Comparison of ENCODE assay signal across 13 cellular contexts in genomic region chr3:189839576-189839975, GRCh38.
DNase-seq lines count a peak whose midpoint lies in the region; ATAC-seq, FAIRE-seq and TF ChIP-seq lines count a peak whose summit lies in the region.
"Had no signal": no experiment of that assay in that cellular context is flagged by ENCODE, and none has a peak within 500 bp of the region (broad histone marks: within the 10 kb centered on the region; RNA-seq: fewer than 3 reads in every experiment).

No MANE protein-coding gene starts in this region.

- ATAC-seq in IMR-90 (ENCODE audit: low read depth): peak; percentile 63
- peak; percentile 34; the same call in 2 of the 3 replicates for ATAC-seq in K562
- ATAC-seq in left lobe of liver: peak; percentile 26
- no peak for ATAC-seq in HG02571 (IDR thresholded peaks at IDR 0.05; ENCODE audit: unreplicated experiment)
- ATAC-seq in stimulated activated naive B cell treated with anti-CD40 and anti-IgM and Interleukin-4, amounts not matched to agents 10 μg/mL and 1 μg/mL and 100 μg/mL, for 72 hours (replicated peaks): no peak

- no peak overlapping the region for H2BK120ac ChIP-seq in IMR-90 (ENCODE audit: low read depth, low read length)

- no peak overlapping the region for H2AK9ac ChIP-seq in IMR-90 (replicated peaks; ENCODE audit: low read depth, low read length, poor library complexity)

- no peak overlapping the region for H3K14ac ChIP-seq in IMR-90 (replicated peaks; ENCODE audit: low read depth, low read length)

- no peak overlapping the region for H3K27ac ChIP-seq in IMR-90 (ENCODE audit: insufficient read depth, low read length)
- no peak overlapping the region for H3K27ac ChIP-seq in K562 (ENCODE audit: extremely low read depth, low read depth, low read length)
- H3K27ac ChIP-seq: BLaER1, cardiac muscle cell had no signal

- no peak overlapping the region for H3K23ac ChIP-seq in IMR-90 (ENCODE audit: low read depth, low read length)

- dilution Hi-C loops in IMR-90 (cut with HindIII; ENCODE audit: low sequenced_read_pairs, unreplicated experiment): no loop called here

- H3K4me3 Mint-ChIP-seq in stimulated activated naive B cell treated with anti-CD40 and anti-IgM and Interleukin-4, amounts not matched to agents 10 μg/mL and 1 μg/mL and 100 μg/mL, for 72 hours: no peak overlapping the region

- in situ Hi-C loops in IMR-90 (cut with MboI; ENCODE audit: low sequenced_read_pairs): no loop called here
- in situ Hi-C loops in K562 (cut with MboI): no loop called here
- in situ Hi-C loops in KBM-7 (cut with MboI; ENCODE audit: low pct_unique_long_range_greater_than_20kb, low sequenced_read_pairs): no loop called here

- no peak overlapping the region for H3K56ac ChIP-seq in IMR-90 (ENCODE audit: extremely low read depth, insufficient read depth, low read length)

- no peaks in the 10 kb centered on the region for H4K20me1 ChIP-seq in IMR-90 (ENCODE audit: insufficient read depth, low read length)
- no peaks in the 10 kb centered on the region for H4K20me1 ChIP-seq in K562 (replicated peaks; ENCODE audit: control insufficient read depth, insufficient read depth, low read length)
- H4K20me1 ChIP-seq: BLaER1 had no signal

- no CpG with 5 or more reads among the region's 2 CpGs for WGBS in IMR-90 (ENCODE audit: extremely low coverage in 2 of 2, insufficient read length in 1 of 2), 2 experiments
- WGBS in K562 (ENCODE audit: insufficient coverage, low coverage, missing lambda C conversion rate): 0% methylated on average over 2 of the region's 2 CpGs

- TF ChIP-seq POLR2A in IMR-90 (IDR thresholded peaks at IDR 0.05; ENCODE audit: low read depth, low read length) (no peak), K562 (conservative IDR thresholded peaks at IDR 0.05) (no peak)

- no peak for FAIRE-seq in K562 (lab: Jason Lieb, UNC)

- no peaks in the 10 kb centered on the region for H3K36me3 Mint-ChIP-seq in stimulated activated naive B cell treated with anti-CD40 and anti-IgM and Interleukin-4, amounts not matched to agents 10 μg/mL and 1 μg/mL and 100 μg/mL, for 72 hours

- H3K4me1 ChIP-seq in IMR-90 (ENCODE audit: control insufficient read depth, insufficient read depth, low read length) (0 out of 2 replicates have a peak, but pooled peaks cover 1% of the 10 kb centered on the region), K562 (replicated peaks in 1 of 2; ENCODE audit: control insufficient read depth in 2 of 2, insufficient read depth in 2 of 2, low read length in 2 of 2) (no peaks in the 10 kb centered on the region)
- H3K4me1 ChIP-seq: BLaER1 had no signal

- H3K9ac ChIP-seq in IMR-90 (ENCODE audit: low read depth, low read length) (no peak overlapping the region), K562 (ENCODE audit: insufficient read depth in 1 of 2, low read depth in 2 of 2, low read length in 2 of 2) (no peak overlapping the region)
- H3K9ac ChIP-seq: BLaER1 had no signal

- H3K9me3 ChIP-seq in IMR-90 (ENCODE audit: control insufficient read depth, insufficient read depth, low read length): no peaks in the 10 kb centered on the region
- H3K9me3 ChIP-seq in K562 (replicated peaks; ENCODE audit: control insufficient read depth, insufficient read depth, low read depth, low read length): no peaks in the 10 kb centered on the region; the same call in 1 of the 2 replicates
- H3K9me3 ChIP-seq: BLaER1 had no signal

- intact Hi-C loops in IMR-90 (cut with micrococcal nuclease) (no loop called here), K562 (cut with micrococcal nuclease) (no loop called here)

- no peaks in the 10 kb centered on the region for H3K9me3 Mint-ChIP-seq in stimulated activated naive B cell treated with anti-CD40 and anti-IgM and Interleukin-4, amounts not matched to agents 10 μg/mL and 1 μg/mL and 100 μg/mL, for 72 hours

- H3K36me3 ChIP-seq in IMR-90 (ENCODE audit: control insufficient read depth, insufficient read depth, low read length) (no peaks in the 10 kb centered on the region), K562 (ENCODE audit: control insufficient read depth, insufficient read depth, low read length) (no peaks in the 10 kb centered on the region)
- H3K36me3 ChIP-seq: BLaER1, cardiac muscle cell had no signal

- no peaks in the 10 kb centered on the region for H3K27me3 Mint-ChIP-seq in stimulated activated naive B cell treated with anti-CD40 and anti-IgM and Interleukin-4, amounts not matched to agents 10 μg/mL and 1 μg/mL and 100 μg/mL, for 72 hours

- no peak overlapping the region for H2BK5ac ChIP-seq in IMR-90 (ENCODE audit: low read depth, low read length, poor library complexity, severe bottlenecking)

- H3K4ac ChIP-seq in IMR-90 (ENCODE audit: low read depth, low read length): no peak overlapping the region

- no peak overlapping the region for H3K18ac ChIP-seq in IMR-90 (ENCODE audit: low read depth, low read length)

- H2AK5ac ChIP-seq in IMR-90 (ENCODE audit: low read depth, low read length): no peak overlapping the region

- no peaks in the 10 kb centered on the region for H3K4me1 Mint-ChIP-seq in stimulated activated naive B cell treated with anti-CD40 and anti-IgM and Interleukin-4, amounts not matched to agents 10 μg/mL and 1 μg/mL and 100 μg/mL, for 72 hours

- no peak overlapping the region for H2BK15ac ChIP-seq in IMR-90 (ENCODE audit: low read depth, low read length)

- DNase-seq in AG09309 (ENCODE audit: low read depth): peak; percentile 82
- DNase-seq in IMR-90: peak; percentile 60
- DNase-seq in K562 (ENCODE audit: extremely low read depth in 1 of 4, low spot score in 3 of 4): peak in 1 of 4 experiments; percentile 8
- DNase-seq in left lobe of liver (ENCODE audit: low spot score): no peak
- DNase-seq in NCI-H1417 (lab: John Stamatoyannopoulos, UW): no peak
- DNase-seq in KBM-7: no peak
- DNase-seq in stimulated activated naive B cell treated with anti-CD40 and anti-IgM and Interleukin-4, amounts not matched to agents 10 μg/mL and 1 μg/mL and 100 μg/mL, for 72 hours: no peak
- DNase-seq: activated T-cell treated with anti-CD3 and anti-CD28 coated beads, Interleukin-2, amount 50 U/mL, for 1 hour; glutamatergic neuron; NCI-H1694 had no signal

- no peak overlapping the region for H4K8ac ChIP-seq in IMR-90 (ENCODE audit: low read depth in 2 of 2, low read length in 2 of 2)

- CTCF ChIA-PET in IMR-90 (lab: Yijun Ruan, JAX) (no interaction called here), K562 (lab: Yijun Ruan, JAX; ENCODE audit: low intra/inter-chr PET ratio) (no interaction called here)

- no peak overlapping the region for H2AFZ ChIP-seq in IMR-90 (replicated peaks; ENCODE audit: low read length, poor library complexity)
- no peak overlapping the region for H2AFZ ChIP-seq in K562 (ENCODE audit: low read depth, low read length)

- no peak for TF ChIP-seq RAD21 in IMR-90 (IDR thresholded peaks at IDR 0.05; ENCODE audit: low read length)
- no peak; a peak in 1 of 4 replicates for TF ChIP-seq RAD21 in K562 (CRISPR knock-in tag; conservative IDR thresholded peaks at IDR 0.05 in 1 of 2, IDR thresholded peaks at IDR 0.05 in 1 of 2)

- H3K27me3 ChIP-seq in IMR-90 (ENCODE audit: control insufficient read depth, insufficient read depth, low read length): no peaks in the 10 kb centered on the region; the same call in 1 of the 2 replicates
- no peaks in the 10 kb centered on the region for H3K27me3 ChIP-seq in K562 (ENCODE audit: control insufficient read depth in 2 of 2, insufficient read depth in 2 of 2, low read length in 2 of 2)
- H3K27me3 ChIP-seq: BLaER1 had no signal

- no peak overlapping the region for H3K4me2 ChIP-seq in IMR-90 (ENCODE audit: low read depth, low read length)
- no peak overlapping the region for H3K4me2 ChIP-seq in K562 (ENCODE audit: insufficient read depth, low read length)
- H3K4me2 ChIP-seq: BLaER1 had no signal

- no peak overlapping the region for H4K5ac ChIP-seq in IMR-90 (ENCODE audit: low read depth, low read length)

- POLR2A ChIA-PET in IMR-90 (lab: Charles Lee; ENCODE audit: unreplicated experiment): no interaction called here
- POLR2A ChIA-PET in K562 (lab: Yijun Ruan, JAX): no interaction called here

- no peak for TF ChIP-seq EP300 in K562 (IDR thresholded peaks at IDR 0.05; ENCODE audit: low read length)

- no peaks in the 10 kb centered on the region for H3K79me1 ChIP-seq in IMR-90 (ENCODE audit: low read depth in 1 of 2, low read length in 2 of 2)

- no peak overlapping the region for H4K91ac ChIP-seq in IMR-90 (ENCODE audit: insufficient read depth, low read depth, low read length)

- H3K9me1 ChIP-seq in IMR-90 (ENCODE audit: insufficient read depth, low read length) (no peaks in the 10 kb centered on the region; the same call in 1 of the 2 replicates), K562 (ENCODE audit: control insufficient read depth, insufficient read depth, low read length) (no peaks in the 10 kb centered on the region)

- H3K4me3 ChIP-seq in AG09309 (ENCODE audit: control insufficient read depth, low read depth, low read length) (no peak overlapping the region), IMR-90 (ENCODE audit: insufficient read depth, low read depth, low read length) (no peak overlapping the region), K562 (no peak overlapping the region)
- H3K4me3 ChIP-seq: BLaER1, cardiac muscle cell had no signal

- no peak overlapping the region for H3K27ac Mint-ChIP-seq in stimulated activated naive B cell treated with anti-CD40 and anti-IgM and Interleukin-4, amounts not matched to agents 10 μg/mL and 1 μg/mL and 100 μg/mL, for 72 hours

- no peak overlapping the region for H2BK20ac ChIP-seq in IMR-90 (ENCODE audit: low read depth, low read length)

- BruUV-seq in IMR-90 (replicated peaks; lab: Mats Ljungman, UMichigan): no TSS peak
- BruUV-seq in K562 (replicated peaks; lab: Mats Ljungman, UMichigan): no TSS peak

- H3K79me2 ChIP-seq in K562 (ENCODE audit: control insufficient read depth, insufficient read depth, low read length): no peaks in the 10 kb centered on the region

- TF ChIP-seq CTCF in AG09309 (IDR thresholded peaks at IDR 0.05; ENCODE audit: control insufficient read depth, insufficient read depth, low read depth, low read length, missing control alignments) (no peak), IMR-90 (conservative IDR thresholded peaks at IDR 0.05; ENCODE audit: low read depth, low read length) (no peak), K562 (IDR thresholded peaks at IDR 0.05 in 2 of 3, conservative IDR thresholded peaks at IDR 0.05 in 1 of 3; ENCODE audit: insufficient read depth in 2 of 3, low read depth in 1 of 3, low read length in 3 of 3) (no peak)

TF ChIP-seq in IMR-90, 13 proteins besides CTCF, POLR2A, EP300 and RAD21:
- TF ChIP-seq MAFK (IDR thresholded peaks at IDR 0.05; ENCODE audit: low read depth, low read length): no peak
- TF ChIP-seq CEBPB (IDR thresholded peaks at IDR 0.05; ENCODE audit: low read depth, low read length): peak; percentile 84

TF ChIP-seq in K562, 482 proteins besides CTCF, POLR2A, EP300 and RAD21 (continues in another document):
- TF ChIP-seq ATF3 (IDR thresholded peaks at IDR 0.05) (0 out of 2 replicates have a peak, but pooled peaks have one; percentile 29), ATF3 (CRISPR knock-in tag; conservative IDR thresholded peaks at IDR 0.05) (no peak)

Comparison
In these comparisons a context has a peak if more than half of its experiments do, and no peak if none do; other contexts are left out.
1. DNase-seq: peak in AG09309 (single experiment) and IMR-90 (single experiment); none in left lobe of liver (single experiment), NCI-H1417 (0 of 3), KBM-7 (single experiment) and stimulated activated naive B cell treated with anti-CD40 and anti-IgM and Interleukin-4, amounts not matched to agents 10 μg/mL and 1 μg/mL and 100 μg/mL, for 72 hours (single experiment).
2. ATAC-seq: peak in IMR-90 (single experiment), K562 (single experiment) and left lobe of liver (single experiment); none in HG02571 (single experiment) and stimulated activated naive B cell treated with anti-CD40 and anti-IgM and Interleukin-4, amounts not matched to agents 10 μg/mL and 1 μg/mL and 100 μg/mL, for 72 hours (0 of 2).